ENCODE assay signal across 9 cellular contexts in the genomic region with DNA sequence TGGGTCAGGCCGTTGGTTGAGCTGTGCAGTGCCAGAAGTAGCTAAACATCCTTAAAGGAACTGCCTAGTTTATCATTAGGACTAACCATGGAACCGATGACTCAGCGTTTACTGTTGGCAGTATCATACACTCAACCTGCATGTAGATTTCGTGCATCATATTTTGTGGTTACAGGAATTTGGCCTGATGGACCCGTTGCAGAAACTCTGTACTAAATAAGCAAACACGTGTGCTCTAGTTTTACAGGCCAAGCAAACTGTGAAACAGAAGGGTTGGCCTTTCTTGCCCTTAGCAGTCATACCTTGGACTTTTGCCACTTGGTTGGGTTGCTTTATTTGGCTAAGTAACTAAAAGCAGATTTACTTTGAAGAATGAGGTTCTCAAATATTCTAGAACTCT. TPM values are rescaled to one million over a fixed set of nuclear protein-coding genes. Genes with fewer than 3 reads are reported as not detected.
DNase-seq lines count a peak whose midpoint lies in the region; ATAC-seq and TF ChIP-seq lines count a peak whose summit lies in the region.
"Had no signal": no experiment of that assay in that cellular context is flagged by ENCODE, and none has a peak within 500 bp of the region (broad histone marks: within the 10 kb centered on the region; RNA-seq: fewer than 3 reads in every experiment).

No MANE protein-coding gene starts in this region.

- H3K27ac ChIP-seq in angular gyrus (ENCODE audit: low read depth, low read length) (peak overlapping the region; percentile 34), hepatocyte (peak overlapping the region; percentile 48), subcutaneous abdominal adipose tissue (ENCODE audit: low read depth, low read length) (peak overlapping the region; percentile 37)

- DNase-seq in HS-27A (ENCODE audit: low read depth) (peak; percentile 92), hepatocyte (ENCODE audit: low spot score) (peak; percentile 83), NCI-H748 (lab: John Stamatoyannopoulos, UW; ENCODE audit: unreplicated experiment) (no peak)
- no peak for DNase-seq in activated T-cell treated with anti-CD3 and anti-CD28 coated beads, Interleukin-2, amount 50 U/mL, for 4 hours

- H3K4me2 ChIP-seq in hepatocyte = no peak overlapping the region

- H3K4me3 Mint-ChIP-seq in activated T-cell treated with anti-CD3 and anti-CD28 coated beads, Interleukin-2, amount 50 U/mL, for 4 hours = no peak overlapping the region

- H3K9me2 ChIP-seq in hepatocyte (replicated peaks; ENCODE audit: insufficient read depth) = no peaks in the 10 kb centered on the region

- peaks cover 6% of the 10 kb centered on the region for H3K79me2 ChIP-seq in hepatocyte

- H3K27me3 ChIP-seq in hepatocyte (no peaks in the 10 kb centered on the region), subcutaneous abdominal adipose tissue (ENCODE audit: control insufficient read depth in 5 of 5, insufficient read depth in 4 of 5, low read length in 5 of 5) (no peaks in the 10 kb centered on the region)

- 37% methylated on average over 6 of the region's 6 CpGs for WGBS in hepatocyte (ENCODE audit: low lambda C conversion rate, missing lambda C conversion rate)

- peaks cover 7% of the 10 kb centered on the region for H3K4me1 Mint-ChIP-seq in activated T-cell treated with anti-CD3 and anti-CD28 coated beads, Interleukin-2, amount 50 U/mL, for 4 hours (ENCODE audit: low read depth)

- H3K4me1 ChIP-seq in hepatocyte (ENCODE audit: insufficient read depth) (peaks cover 9% of the 10 kb centered on the region), subcutaneous abdominal adipose tissue (ENCODE audit: control insufficient read depth in 5 of 5, insufficient read depth in 5 of 5, low read length in 5 of 5) (peaks cover 0 to 16% (median 8%) of the 10 kb centered on the region in 5 donors)

- H3K36me3 Mint-ChIP-seq in activated T-cell treated with anti-CD3 and anti-CD28 coated beads, Interleukin-2, amount 50 U/mL, for 4 hours (ENCODE audit: insufficient read depth) = peaks cover 16% of the 10 kb centered on the region

- no peaks in the 10 kb centered on the region for H4K20me1 ChIP-seq in hepatocyte (ENCODE audit: insufficient read depth, poor library complexity, severe bottlenecking)

- H3K9ac ChIP-seq in subcutaneous abdominal adipose tissue (ENCODE audit: low read length in 5 of 5) = no peak overlapping the region

- ATAC-seq in GM19397 (IDR thresholded peaks at IDR 0.05; ENCODE audit: unreplicated experiment) = no peak
- no peak for ATAC-seq in GM18867 (IDR thresholded peaks at IDR 0.05; ENCODE audit: unreplicated experiment)
- no peak for ATAC-seq in activated T-cell treated with anti-CD3 and anti-CD28 coated beads, Interleukin-2, amount 50 U/mL, for 4 hours
- ATAC-seq: HCT116 had no signal

- TF ChIP-seq CTCF in hepatocyte (IDR thresholded peaks at IDR 0.05; ENCODE audit: poor library complexity) = no peak

- H2AFZ ChIP-seq in hepatocyte = no peak overlapping the region

- H3K9me3 Mint-ChIP-seq in activated T-cell treated with anti-CD3 and anti-CD28 coated beads, Interleukin-2, amount 50 U/mL, for 4 hours = no peaks in the 10 kb centered on the region

- H3K4me3 ChIP-seq in hepatocyte (no peak overlapping the region), subcutaneous abdominal adipose tissue (ENCODE audit: low read depth in 1 of 5, low read length in 5 of 5) (no peak overlapping the region)

- H3K9me3 ChIP-seq in hepatocyte (ENCODE audit: low read depth) = no peaks in the 10 kb centered on the region
- H3K9me3 ChIP-seq in subcutaneous abdominal adipose tissue (ENCODE audit: control insufficient read depth in 5 of 5, low read length in 5 of 5) = no peaks in the 10 kb centered on the region

- no peaks in the 10 kb centered on the region for H3K27me3 Mint-ChIP-seq in activated T-cell treated with anti-CD3 and anti-CD28 coated beads, Interleukin-2, amount 50 U/mL, for 4 hours (ENCODE audit: low read depth)

- no peaks in the 10 kb centered on the region for H3K36me3 ChIP-seq in hepatocyte (replicated peaks; ENCODE audit: insufficient read depth, low read depth)
- H3K36me3 ChIP-seq in subcutaneous abdominal adipose tissue (ENCODE audit: control insufficient read depth in 5 of 5, insufficient read depth in 5 of 5, low read length in 5 of 5) = peaks cover 3 to 52% (median 27%) of the 10 kb centered on the region in 5 donors

RNA-seq across cellular contexts. Expression of a gene that starts 35.6 kb away (rescaled TPM):
- 41.0 and 51.3 TPM in 2 replicates for total RNA-seq in hepatocyte
- polyA plus RNA-seq in hepatocyte = 34.3 and 44.8 TPM in 2 replicates
- 10 to 100 TPM; 25.1 to 29.0 (median 26.7) TPM for total RNA-seq in activated T-cell treated with anti-CD3 and anti-CD28 coated beads, Interleukin-2, amount 50 U/mL, for 4 hours

Comparison
In these comparisons a context has a peak if more than half of its experiments do, and no peak if none do; other contexts are left out.
1. DNase-seq: peak in HS-27A (single experiment) and hepatocyte (single experiment); none in NCI-H748 (single experiment) and activated T-cell treated with anti-CD3 and anti-CD28 coated beads, Interleukin-2, amount 50 U/mL, for 4 hours (single experiment).
2. Peak in every context shown above with its lines, with median percentiles within 50 percentile points of each other: H3K27ac ChIP-seq.